ENCODE assay signal across 21 cellular contexts in genomic region chr4:24322517-24322916, GRCh38.
DNase-seq lines count a peak whose midpoint lies in the region; ATAC-seq and TF ChIP-seq lines count a peak whose summit lies in the region.
"Had no signal": no experiment of that assay in that cellular context is flagged by ENCODE, and none has a peak within 500 bp of the region (broad histone marks: within the 10 kb centered on the region; RNA-seq: fewer than 3 reads in every experiment).

No MANE protein-coding gene starts in this region.

- CTCF ChIA-PET in MCF 10A (lab: Yijun Ruan, JAX) = interaction anchor here (0.6 to 3.4 kb wide), 4 partner anchors 9 to 507 kb away, joined by 3 to 9 read pairs (median 4); no protein-coding TSS in a partner anchor

- no peaks in the 10 kb centered on the region for H3K4me1 ChIP-seq in breast epithelium
- H3K4me1 ChIP-seq: ascending aorta, spleen had no signal

- no peaks in the 10 kb centered on the region for H3K9me3 Mint-ChIP-seq in MCF 10A (ENCODE audit: unreplicated experiment)
- H3K9me3 Mint-ChIP-seq: CD4-positive, alpha-beta T cell; mesothelial cell of epicardium; stimulated activated naive CD8-positive, alpha-beta T cell treated with anti-CD3 and anti-CD28 coated beads, Interleukin-15, Interleukin-2, amounts not matched to agents 100 ng/mL and 50 ng/mL, for 24 hours had no signal

- H3K36me3 Mint-ChIP-seq in MCF 10A (ENCODE audit: insufficient read depth, unreplicated experiment) = peaks cover 5% of the 10 kb centered on the region
- H3K36me3 Mint-ChIP-seq: immature natural killer cell, mesothelial cell of epicardium had no signal

- no TSS peak for BruUV-seq in MCF 10A (replicated peaks; lab: Mats Ljungman, UMichigan)

- ATAC-seq in GM19328 (IDR thresholded peaks at IDR 0.05; ENCODE audit: unreplicated experiment) = no peak

- H3K27me3 ChIP-seq in breast epithelium = no peaks in the 10 kb centered on the region
- H3K27me3 ChIP-seq: ascending aorta, spleen had no signal

- peak overlapping the region; percentile 39 for H3K27ac Mint-ChIP-seq in MCF 10A (ENCODE audit: low read depth, unreplicated experiment)
- H3K27ac Mint-ChIP-seq: activated B cell treated with CpG ODN at 0.5 μM for 24 hours; CD4-positive, alpha-beta T cell; immature natural killer cell; mesothelial cell of epicardium; stimulated activated naive CD8-positive, alpha-beta T cell treated with anti-CD3 and anti-CD28 coated beads, Interleukin-15, Interleukin-2, amounts not matched to agents 100 ng/mL and 50 ng/mL, for 24 hours had no signal

- H3K4me1 Mint-ChIP-seq in MCF 10A (ENCODE audit: insufficient read depth, unreplicated experiment) = peaks cover 45% of the 10 kb centered on the region
- H3K4me1 Mint-ChIP-seq: activated B cell treated with CpG ODN at 0.5 μM for 24 hours, immature natural killer cell had no signal

- TF ChIP-seq CTCF in MCF 10A (IDR thresholded peaks at IDR 0.05; ENCODE audit: unreplicated experiment) (no peak), breast epithelium (IDR thresholded peaks at IDR 0.05) (no peak)

- no peak overlapping the region for H3K4me3 Mint-ChIP-seq in MCF 10A (ENCODE audit: unreplicated experiment)
- H3K4me3 Mint-ChIP-seq: activated B cell treated with CpG ODN at 0.5 μM for 24 hours; CD4-positive, alpha-beta T cell; immature natural killer cell; mesothelial cell of epicardium; stimulated activated naive CD8-positive, alpha-beta T cell treated with anti-CD3 and anti-CD28 coated beads, Interleukin-15, Interleukin-2, amounts not matched to agents 100 ng/mL and 50 ng/mL, for 24 hours had no signal

- DNase-seq in MCF 10A (ENCODE audit: unreplicated experiment) (peak; percentile 47), breast epithelium (ENCODE audit: low spot score in 2 of 2) (no peak), caudate nucleus (lab: John Stamatoyannopoulos, UW) (peak in 35 of 61 donors; percentile 3 to 83 (median 29)), inferior parietal cortex (ENCODE audit: extremely low spot score) (peak; percentile 66), GM19240 (ENCODE audit: insufficient read length, low spot score) (no peak), NCI-H146 (lab: John Stamatoyannopoulos, UW) (no peak), medulla oblongata (ENCODE audit: extremely low spot score) (no peak)
- DNase-seq: activated B cell treated with CpG ODN at 0.5 μM for 24 hours; activated gamma-delta T cell treated with Interleukin-2 at 50 U/mL for 16 hours; CD4-positive, alpha-beta T cell; foreskin melanocyte; immature natural killer cell; NCI-H2081 treated with DMSO at 0.1 percent for 48 hours; NCI-H774; spleen had no signal

- no peaks in the 10 kb centered on the region for H3K27me3 Mint-ChIP-seq in MCF 10A (ENCODE audit: insufficient read depth, unreplicated experiment)
- H3K27me3 Mint-ChIP-seq: activated B cell treated with CpG ODN at 0.5 μM for 24 hours; CD4-positive, alpha-beta T cell; stimulated activated naive CD8-positive, alpha-beta T cell treated with anti-CD3 and anti-CD28 coated beads, Interleukin-15, Interleukin-2, amounts not matched to agents 100 ng/mL and 50 ng/mL, for 24 hours had no signal

- TF ChIP-seq POLR2A in breast epithelium (IDR thresholded peaks at IDR 0.05) = no peak

- no peaks in the 10 kb centered on the region for H3K9me3 ChIP-seq in breast epithelium
- H3K9me3 ChIP-seq: ascending aorta, spleen had no signal

- H3K27ac ChIP-seq in breast epithelium = no peak overlapping the region
- H3K27ac ChIP-seq in caudate nucleus (ENCODE audit: low read depth, low read length) = peak overlapping the region; percentile 67
- H3K27ac ChIP-seq: 22Rv1, ascending aorta, HL-60, spleen had no signal

- H3K4me3 ChIP-seq in breast epithelium = no peak overlapping the region
- H3K4me3 ChIP-seq: ascending aorta, spleen had no signal

- POLR2A ChIA-PET in MCF 10A (lab: Yijun Ruan, JAX) = interaction anchor here (0.8 to 2.8 kb wide), 7 partner anchors 10 to 454 kb away, joined by 3 to 18 read pairs (median 4); no protein-coding TSS in a partner anchor

- intact Hi-C loops in MCF 10A (cut with micrococcal nuclease) = loop anchor here (10.0 kb wide), 1 partner anchor 218 kb away; no protein-coding TSS in a partner anchor
- intact Hi-C loops in breast epithelium (cut with DNase I; ENCODE audit: low total_unique reads) = no loop called here

- no peaks in the 10 kb centered on the region for H3K36me3 ChIP-seq in breast epithelium
- H3K36me3 ChIP-seq: ascending aorta, spleen had no signal

Comparison
In these comparisons a context has a peak if more than half of its experiments do, and no peak if none do; other contexts are left out.
1. DNase-seq: peak in MCF 10A (single experiment), caudate nucleus (35 of 61) and inferior parietal cortex (single experiment); none in breast epithelium (0 of 2), GM19240 (single experiment), NCI-H146 (single experiment) and medulla oblongata (single experiment).